ENCODE assay signal across 35 cellular contexts in the genomic region with DNA sequence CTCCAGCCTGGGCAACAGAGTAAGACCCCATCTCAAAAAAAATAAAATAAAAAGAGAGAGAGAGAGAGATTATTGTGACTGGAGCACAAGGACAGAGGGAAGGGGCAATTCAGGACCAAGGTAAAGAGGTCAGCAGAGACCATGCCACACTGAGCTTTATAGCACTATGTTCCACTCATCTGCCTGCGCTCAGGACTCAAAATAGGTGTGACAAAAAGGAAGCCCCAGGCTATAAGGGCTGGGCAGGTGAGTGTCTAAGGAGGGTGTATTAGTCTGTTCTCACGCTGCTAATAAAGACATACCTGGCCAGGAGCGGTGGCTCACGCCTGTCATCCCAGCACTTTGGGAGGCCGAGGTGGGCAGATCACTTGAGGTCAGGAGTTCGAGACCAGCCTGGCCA. TPM values are rescaled to one million over a fixed set of nuclear protein-coding genes. Genes with fewer than 3 reads are reported as not detected.
A peak's percentile ranks its signal among the peaks of the same experiment; 100 is the strongest.
DNase-seq lines count a peak whose midpoint lies in the region; ATAC-seq and TF ChIP-seq lines count a peak whose summit lies in the region.
"Had no signal": no experiment of that assay in that cellular context is flagged by ENCODE, and none has a peak within 500 bp of the region (broad histone marks: within the 10 kb centered on the region; RNA-seq: fewer than 3 reads in every experiment).

No MANE protein-coding gene starts in this region.

- TF ChIP-seq POLR2A in spleen (IDR thresholded peaks at IDR 0.05) = no peak
- TF ChIP-seq POLR2A in esophagus squamous epithelium (IDR thresholded peaks at IDR 0.05) = no peak

- no peaks in the 10 kb centered on the region for H3K9me3 ChIP-seq in RWPE2 (ENCODE audit: severe bottlenecking)
- H3K9me3 ChIP-seq in spleen = peaks cover 0 to 3% (median 0%) of the 10 kb centered on the region in 8 donors
- no peaks in the 10 kb centered on the region for H3K9me3 ChIP-seq in esophagus squamous epithelium
- H3K9me3 ChIP-seq: A549; BE2C; BLaER1; BLaER1 treated with 17β-estradiol and CSF1 and Interleukin-3, amounts not matched to agents 10 nM and 100 nM; Caco-2 had no signal

- no peak overlapping the region for H3K4me3 Mint-ChIP-seq in activated CD8-positive, alpha-beta memory T cell treated with anti-CD3 and anti-CD28 coated beads, Interleukin-2, amount 10 ng/mL, durations not matched to agents 7 days and 5 days
- no peak overlapping the region for H3K4me3 Mint-ChIP-seq in chondrocyte (ENCODE audit: unreplicated experiment)
- H3K4me3 Mint-ChIP-seq: B cell; CD14-positive monocyte; CD4-positive, alpha-beta memory T cell; CD4-positive, alpha-beta T cell; CD4-positive, CD25-positive, alpha-beta regulatory T cell; CD8-positive, alpha-beta memory T cell; CD8-positive, alpha-beta T cell had no signal

- TF ChIP-seq CTCF in RWPE2 (IDR thresholded peaks at IDR 0.05; ENCODE audit: poor library complexity, severe bottlenecking) (no peak), spleen (IDR thresholded peaks at IDR 0.05 in 8 of 11, conservative IDR thresholded peaks at IDR 0.05 in 3 of 11) (no peak), chondrocyte (IDR thresholded peaks at IDR 0.05) (no peak), esophagus squamous epithelium (IDR thresholded peaks at IDR 0.05) (no peak)

- no peak for ATAC-seq in activated CD8-positive, alpha-beta memory T cell treated with anti-CD3 and anti-CD28 coated beads, Interleukin-2, amount 10 ng/mL, durations not matched to agents 7 days and 5 days
- ATAC-seq in RWPE2 (ENCODE audit: low read depth) (no peak), HG02981 (IDR thresholded peaks at IDR 0.05; ENCODE audit: unreplicated experiment) (no peak)
- ATAC-seq: CD8-positive, alpha-beta T cell had no signal

- H3K27me3 ChIP-seq in RWPE2 (ENCODE audit: insufficient read depth, poor library complexity, severe bottlenecking) (no peaks in the 10 kb centered on the region), spleen (replicated peaks in 1 of 7) (peaks cover 0 to 19% (median 0%) of the 10 kb centered on the region in 7 donors), esophagus squamous epithelium (peaks cover 0 to 38% (median 0%) of the 10 kb centered on the region in 4 donors)
- H3K27me3 ChIP-seq: BE2C; BLaER1; BLaER1 treated with 17β-estradiol and CSF1 and Interleukin-3, amounts not matched to agents 10 nM and 100 nM had no signal

- no peaks in the 10 kb centered on the region for H3K9me3 Mint-ChIP-seq in activated CD8-positive, alpha-beta memory T cell treated with anti-CD3 and anti-CD28 coated beads, Interleukin-2, amount 10 ng/mL, durations not matched to agents 7 days and 5 days (ENCODE audit: low read depth)
- H3K9me3 Mint-ChIP-seq in chondrocyte (ENCODE audit: low read depth) = no peaks in the 10 kb centered on the region
- H3K9me3 Mint-ChIP-seq: CD4-positive, alpha-beta T cell; CD8-positive, alpha-beta memory T cell had no signal

- H3K4me1 Mint-ChIP-seq in activated CD8-positive, alpha-beta memory T cell treated with anti-CD3 and anti-CD28 coated beads, Interleukin-2, amount 10 ng/mL, durations not matched to agents 7 days and 5 days = peaks cover 3% of the 10 kb centered on the region
- H3K4me1 Mint-ChIP-seq in chondrocyte (ENCODE audit: low read depth) = no peaks in the 10 kb centered on the region
- H3K4me1 Mint-ChIP-seq: CD14-positive monocyte had no signal

- peaks cover 6% of the 10 kb centered on the region for H3K27me3 Mint-ChIP-seq in activated CD8-positive, alpha-beta memory T cell treated with anti-CD3 and anti-CD28 coated beads, Interleukin-2, amount 10 ng/mL, durations not matched to agents 7 days and 5 days
- peaks cover 36% of the 10 kb centered on the region for H3K27me3 Mint-ChIP-seq in chondrocyte (ENCODE audit: low read depth)

- no peaks in the 10 kb centered on the region for H3K4me1 ChIP-seq in RWPE2 (ENCODE audit: insufficient read depth, poor library complexity, severe bottlenecking)
- no peaks in the 10 kb centered on the region for H3K4me1 ChIP-seq in spleen
- no peaks in the 10 kb centered on the region for H3K4me1 ChIP-seq in esophagus squamous epithelium
- H3K4me1 ChIP-seq: A549, BE2C, BLaER1, Caco-2 had no signal

- no peak overlapping the region for H3K27ac Mint-ChIP-seq in activated CD8-positive, alpha-beta memory T cell treated with anti-CD3 and anti-CD28 coated beads, Interleukin-2, amount 10 ng/mL, durations not matched to agents 7 days and 5 days
- H3K27ac Mint-ChIP-seq in chondrocyte (ENCODE audit: unreplicated experiment) = no peak overlapping the region
- H3K27ac Mint-ChIP-seq: B cell; CD14-positive monocyte; CD4-positive, alpha-beta T cell; CD4-positive, CD25-positive, alpha-beta regulatory T cell; CD8-positive, alpha-beta T cell had no signal

- H3K27ac ChIP-seq in RWPE2 (ENCODE audit: poor library complexity, severe bottlenecking) = no peak overlapping the region
- H3K27ac ChIP-seq in spleen = no peak overlapping the region
- H3K27ac ChIP-seq in esophagus squamous epithelium = no peak overlapping the region
- H3K27ac ChIP-seq: 22Rv1; A549; BLaER1; BLaER1 treated with 17β-estradiol and CSF1 and Interleukin-3, amounts not matched to agents 10 nM and 100 nM; C4-2B had no signal

- H3K36me3 ChIP-seq in RWPE2 (ENCODE audit: low read depth) = no peaks in the 10 kb centered on the region
- H3K36me3 ChIP-seq in spleen = no peaks in the 10 kb centered on the region
- H3K36me3 ChIP-seq in esophagus squamous epithelium = no peaks in the 10 kb centered on the region
- H3K36me3 ChIP-seq: BE2C; BLaER1; BLaER1 treated with 17β-estradiol and CSF1 and Interleukin-3, amounts not matched to agents 10 nM and 100 nM had no signal

- CTCF ChIA-PET in activated CD8-positive, alpha-beta memory T cell treated with anti-CD3 and anti-CD28 coated beads, Interleukin-2, amount 10 ng/mL, durations not matched to agents 7 days and 5 days (lab: Charles Lee) = interaction anchor here (1.2 kb wide), 1 partner anchor 15 kb away, joined by 4 read pairs; no protein-coding TSS in a partner anchor

- DNase-seq in activated CD8-positive, alpha-beta memory T cell treated with anti-CD3 and anti-CD28 coated beads, Interleukin-2, amount 10 ng/mL, durations not matched to agents 7 days and 5 days = peak; percentile 8
- no peak for DNase-seq in activated CD8-positive, alpha-beta memory T cell treated with anti-CD3 and anti-CD28 coated beads, Interleukin-2, amount 50 U/mL, for 48 hours
- DNase-seq in RWPE2 (ENCODE audit: low spot score) = peak; percentile 51
- DNase-seq in mesenteric fat pad (ENCODE audit: low spot score) = peak; percentile 39
- DNase-seq in spleen = peak; percentile 30
- DNase-seq in chondrocyte (ENCODE audit: low spot score) = no peak
- DNase-seq in esophagus squamous epithelium (lab: John Stamatoyannopoulos, UW) = no peak
- DNase-seq: 8988T; ACHN; AML-193; BE2C; C1 segment of cervical spinal cord; Calu3; CD4-positive, alpha-beta memory T cell; CD4-positive, alpha-beta T cell; CD4-positive, CD25-positive, alpha-beta regulatory T cell; CD8-positive, alpha-beta memory T cell; CD8-positive, alpha-beta T cell; COR-L47; DMS 273 treated with DMSO at 0.1 percent for 48 hours; DMS153; DMS53; DMS79; DMS79 treated with DMSO at 0.1 percent for 48 hours; DND-41; EL had no signal

- 91 to 97% (median 96%) methylated on average over 6 of the region's 6 CpGs for WGBS in spleen, 5 donors
- WGBS in esophagus squamous epithelium, 2 donors = 81 to 85% methylated on average over 6 of the region's 6 CpGs

- H3K36me3 Mint-ChIP-seq in activated CD8-positive, alpha-beta memory T cell treated with anti-CD3 and anti-CD28 coated beads, Interleukin-2, amount 10 ng/mL, durations not matched to agents 7 days and 5 days = no peaks in the 10 kb centered on the region
- no peaks in the 10 kb centered on the region for H3K36me3 Mint-ChIP-seq in chondrocyte (ENCODE audit: low read depth)
- H3K36me3 Mint-ChIP-seq: CD14-positive monocyte; CD4-positive, alpha-beta memory T cell; CD8-positive, alpha-beta memory T cell; CD8-positive, alpha-beta T cell had no signal

- H3K4me3 ChIP-seq in RWPE2 (ENCODE audit: severe bottlenecking) (no peak overlapping the region), spleen (no peak overlapping the region), esophagus squamous epithelium (no peak overlapping the region)
- H3K4me3 ChIP-seq: A549; BLaER1; BLaER1 treated with 17β-estradiol and CSF1 and Interleukin-3, amounts not matched to agents 10 nM and 100 nM had no signal

- intact Hi-C loops in spleen (cut with DNase I; ENCODE audit: low total_unique reads) = no loop called here
- intact Hi-C loops in esophagus squamous epithelium (cut with DNase I) = no loop called here

RNA-seq across cellular contexts. Expression of a gene that starts 23.1 kb away (rescaled TPM):
- 100 to 1,000 TPM; 108 to 162 TPM for total RNA-seq in activated CD8-positive, alpha-beta memory T cell treated with anti-CD3 and anti-CD28 coated beads, Interleukin-2, amount 10 ng/mL, durations not matched to agents 7 days and 5 days
- total RNA-seq in mesenteric fat pad = 99.8 TPM
- total RNA-seq in spleen = 100 to 1,000 TPM in 4 of 7 donors, 10 to 100 TPM in 3; 68.7 to 161 (median 123) TPM
- 100 to 1,000 TPM in 1 of 3 donors, 10 to 100 TPM in 2; 82.2 to 113 (median 83.7) TPM for polyA plus RNA-seq in spleen
- total RNA-seq in chondrocyte = 136 to 143 TPM (median 139 TPM) in 3 replicates
- total RNA-seq in esophagus squamous epithelium = 10 to 100 TPM; 52.7 to 74.2 (median 53.4) TPM

Comparison
In these comparisons a context has a peak if more than half of its experiments do, and no peak if none do; other contexts are left out.
1. DNase-seq: peak in activated CD8-positive, alpha-beta memory T cell treated with anti-CD3 and anti-CD28 coated beads, Interleukin-2, amount 10 ng/mL, durations not matched to agents 7 days and 5 days (single experiment), RWPE2 (single experiment), mesenteric fat pad (single experiment) and spleen (single experiment); none in activated CD8-positive, alpha-beta memory T cell treated with anti-CD3 and anti-CD28 coated beads, Interleukin-2, amount 50 U/mL, for 48 hours (single experiment), chondrocyte (single experiment) and esophagus squamous epithelium (single experiment).